In genomic region chr11:65899356-65900124, GRCh38 we compare ENCODE assay signal across 7 cellular contexts.
DNase-seq lines count a peak whose midpoint lies in the region; TF ChIP-seq lines count a peak whose summit lies in the region.

No MANE protein-coding gene starts in this region.

- in situ Hi-C loops in astrocyte of the spinal cord (cut with HindIII; ENCODE audit: low sequenced_read_pairs): no loop called here

- no peaks in the 10 kb centered on the region for H3K9me3 Mint-ChIP-seq in T-helper 2 cell treated with Interferon-gamma antibody and Interleukin-4, amounts not matched to agents 5 μg/mL and 100 μg/mL, for 36 hours

- TF ChIP-seq CTCF in HFF-Myc (IDR thresholded peaks at IDR 0.05; ENCODE audit: low read depth, low read length, missing control alignments): no peak
- no peak for TF ChIP-seq CTCF in astrocyte of the spinal cord (IDR thresholded peaks at IDR 0.05; ENCODE audit: low read depth, low read length)

- H3K4me3 ChIP-seq in HFF-Myc (replicated peaks; ENCODE audit: low read depth, low read length): peak overlapping the region; percentile 71
- peak overlapping the region; percentile 96 for H3K4me3 ChIP-seq in astrocyte of the spinal cord (ENCODE audit: low read depth, low read length)

- DNase-seq in HFF-Myc (ENCODE audit: extremely low read depth, low read depth) (no peak), astrocyte of the spinal cord (ENCODE audit: low read depth, low spot score) (peak; percentile 79), iris pigment epithelial cell (ENCODE audit: low read depth) (peak; percentile 78), germinal center (ENCODE audit: low spot score) (no peak), NCI-H1694 treated with DMSO at 0.1 percent for 48 hours (lab: John Stamatoyannopoulos, UW) (no peak)
- peak; percentile 79 for DNase-seq in T-helper 2 cell treated with Interferon-gamma antibody and Interleukin-4, amounts not matched to agents 5 μg/mL and 100 μg/mL, for 36 hours (ENCODE audit: low spot score)
- DNase-seq in stimulated activated CD4-positive, alpha-beta T cell treated with anti-CD3 and anti-CD28 coated beads, Interleukin-1b, Interleukin-23, amount 100 ng/mL, for 4 hours (ENCODE audit: low read depth in 2 of 2): peak; percentile 63 to 75

- peaks cover 7% of the 10 kb centered on the region for H3K27me3 Mint-ChIP-seq in T-helper 2 cell treated with Interferon-gamma antibody and Interleukin-4, amounts not matched to agents 5 μg/mL and 100 μg/mL, for 36 hours (ENCODE audit: low read depth)

- H3K27ac Mint-ChIP-seq in T-helper 2 cell treated with Interferon-gamma antibody and Interleukin-4, amounts not matched to agents 5 μg/mL and 100 μg/mL, for 36 hours: peak overlapping the region; percentile 78

- H3K36me3 Mint-ChIP-seq in T-helper 2 cell treated with Interferon-gamma antibody and Interleukin-4, amounts not matched to agents 5 μg/mL and 100 μg/mL, for 36 hours (ENCODE audit: low read depth): peaks cover 4% of the 10 kb centered on the region

- H3K4me3 Mint-ChIP-seq in T-helper 2 cell treated with Interferon-gamma antibody and Interleukin-4, amounts not matched to agents 5 μg/mL and 100 μg/mL, for 36 hours: peak overlapping the region; percentile 71

- H3K4me1 Mint-ChIP-seq in T-helper 2 cell treated with Interferon-gamma antibody and Interleukin-4, amounts not matched to agents 5 μg/mL and 100 μg/mL, for 36 hours (ENCODE audit: low read depth): peaks cover 26% of the 10 kb centered on the region

Comparison
In these comparisons a context has a peak if more than half of its experiments do, and no peak if none do; other contexts are left out.
1. DNase-seq: peak in T-helper 2 cell treated with Interferon-gamma antibody and Interleukin-4, amounts not matched to agents 5 μg/mL and 100 μg/mL, for 36 hours (single experiment), astrocyte of the spinal cord (single experiment), iris pigment epithelial cell (single experiment) and stimulated activated CD4-positive, alpha-beta T cell treated with anti-CD3 and anti-CD28 coated beads, Interleukin-1b, Interleukin-23, amount 100 ng/mL, for 4 hours (2 of 2); none in HFF-Myc (single experiment), germinal center (single experiment) and NCI-H1694 treated with DMSO at 0.1 percent for 48 hours (single experiment).